In genomic region chr1:999797-1000356, GRCh38 we compare ENCODE assay signal across 8 cellular contexts. TPM values are rescaled to one million over a fixed set of nuclear protein-coding genes. Genes with fewer than 3 reads are reported as not detected.
A peak's percentile ranks its signal among the peaks of the same experiment; 100 is the strongest.
DNase-seq lines count a peak whose midpoint lies in the region; ATAC-seq lines count a peak whose summit lies in the region.

TSS of gene HES4 (minus strand) at chr1:1000097. CDS start at chr1:999973, 124 bp downstream.

- CTCF ChIA-PET in activated CD4-positive, alpha-beta T cell treated with anti-CD3 and anti-CD28 coated beads for 36 hours (lab: Charles Lee): no interaction called here

- H3K27ac Mint-ChIP-seq in activated CD4-positive, alpha-beta T cell treated with anti-CD3 and anti-CD28 coated beads for 36 hours: peak within 1 kb of the TSS; percentile 90

- DNase-seq in 8988T (peak; percentile 60), NCI-H146 (lab: John Stamatoyannopoulos, UW) (peak; percentile 79), dermis microvascular lymphatic vessel endothelial cell (ENCODE audit: low read depth in 2 of 2) (peak; percentile 86 to 96), left lobe of liver (ENCODE audit: low spot score) (peak; percentile 79)
- peak; percentile 85 for DNase-seq in activated CD4-positive, alpha-beta T cell treated with anti-CD3 and anti-CD28 coated beads for 36 hours
- DNase-seq in stimulated activated CD4-positive, alpha-beta T cell treated with anti-CD3 and anti-CD28 coated beads, Interleukin-1b, Interleukin-23, amount 100 ng/mL, for 48 hours: peak; percentile 60

- peak; percentile 39 for ATAC-seq in GM18909 (IDR thresholded peaks at IDR 0.05; ENCODE audit: poor library complexity, unreplicated experiment)
- peak; percentile 67 for ATAC-seq in activated CD4-positive, alpha-beta T cell treated with anti-CD3 and anti-CD28 coated beads for 36 hours
- peak; percentile 78 for ATAC-seq in left lobe of liver
- ATAC-seq in HG03571 (IDR thresholded peaks at IDR 0.05; ENCODE audit: unreplicated experiment): no peak

- H3K27me3 Mint-ChIP-seq in activated CD4-positive, alpha-beta T cell treated with anti-CD3 and anti-CD28 coated beads for 36 hours: peaks cover 22% of the 10 kb centered on the region

- POLR2A ChIA-PET in activated CD4-positive, alpha-beta T cell treated with anti-CD3 and anti-CD28 coated beads for 36 hours (lab: Charles Lee): no interaction called here

- H3K36me3 Mint-ChIP-seq in activated CD4-positive, alpha-beta T cell treated with anti-CD3 and anti-CD28 coated beads for 36 hours (ENCODE audit: low read depth): peaks cover 1% of the 10 kb centered on the region

- H3K4me1 Mint-ChIP-seq in activated CD4-positive, alpha-beta T cell treated with anti-CD3 and anti-CD28 coated beads for 36 hours: peaks cover 14% of the 10 kb centered on the region

- no peaks in the 10 kb centered on the region for H3K9me3 Mint-ChIP-seq in activated CD4-positive, alpha-beta T cell treated with anti-CD3 and anti-CD28 coated beads for 36 hours (ENCODE audit: low read depth)

- H3K4me3 Mint-ChIP-seq in activated CD4-positive, alpha-beta T cell treated with anti-CD3 and anti-CD28 coated beads for 36 hours: peak within 1 kb of the TSS; percentile 72

- intact Hi-C loops in activated CD4-positive, alpha-beta T cell treated with anti-CD3 and anti-CD28 coated beads for 36 hours (cut with DNase I, micrococcal nuclease): loop anchor here in 1 of 2 experiments (1.0 kb wide), 2 partner anchors 13 to 19 kb away; partner anchors contain the start of gene ISG15

RNA-seq across cellular contexts. Expression of gene HES4, which starts in this region (rescaled TPM):
- 1 to 10 TPM; 3.5 to 4.2 TPM for total RNA-seq in activated CD4-positive, alpha-beta T cell treated with anti-CD3 and anti-CD28 coated beads for 36 hours
- total RNA-seq in dermis microvascular lymphatic vessel endothelial cell (29.0 and 54.1 TPM in 2 replicates), left lobe of liver (3.9 TPM)
